Comparison of ENCODE assay signal across 8 cellular contexts in the genomic region with DNA sequence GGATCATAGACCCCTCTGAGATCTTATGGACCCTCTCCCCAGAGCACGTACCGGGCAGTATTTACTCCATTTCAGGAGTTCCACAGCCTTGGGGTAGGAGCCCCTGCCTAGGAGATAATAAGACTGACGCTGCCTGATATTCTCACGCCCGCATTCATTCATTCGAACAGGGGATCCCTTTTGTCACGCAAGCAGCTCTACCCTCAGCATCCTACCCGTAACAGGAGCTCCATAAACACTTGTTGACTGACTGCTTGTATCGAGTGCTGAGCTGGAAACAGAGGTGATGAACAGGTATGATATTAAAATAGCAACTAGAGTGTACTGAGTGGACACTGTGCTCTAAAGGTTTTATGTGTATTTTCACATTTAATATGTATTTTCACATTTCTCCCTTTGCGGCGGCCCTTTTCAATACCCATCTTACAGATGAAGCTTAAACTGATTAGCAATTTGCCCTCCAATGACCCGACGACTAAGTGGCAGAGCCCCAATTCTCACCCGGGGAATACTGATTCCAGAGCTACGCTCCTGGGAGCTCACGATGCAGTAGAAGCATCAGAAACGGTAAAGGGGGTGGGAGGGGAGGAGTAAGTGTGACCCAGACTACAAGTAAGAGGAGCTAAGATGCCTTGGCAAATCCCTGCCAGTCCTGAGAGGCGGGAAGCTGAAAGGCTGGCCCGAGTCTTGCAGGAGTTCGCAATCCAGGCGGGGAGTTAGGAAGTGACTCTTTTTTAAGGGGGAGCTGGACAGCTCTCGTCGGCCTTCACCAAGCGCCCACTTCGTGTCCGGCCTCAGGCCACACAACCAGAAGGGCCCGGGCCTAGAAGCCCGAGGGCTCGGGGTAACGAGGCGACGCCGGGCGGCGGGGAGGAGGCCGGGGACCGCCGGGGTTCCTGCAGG. TPM values are rescaled to one million over a fixed set of nuclear protein-coding genes. Genes with fewer than 3 reads are reported as not detected.
DNase-seq lines count a peak whose midpoint lies in the region; ATAC-seq and TF ChIP-seq lines count a peak whose summit lies in the region.

No MANE protein-coding gene starts in this region.

- H3K9me3 ChIP-seq in MM.1S (replicated peaks; ENCODE audit: insufficient read depth, low read length) (no peaks in the 10 kb centered on the region), WERI-Rb-1 (ENCODE audit: severe bottlenecking) (no peaks in the 10 kb centered on the region), lung (ENCODE audit: control insufficient read depth in 2 of 2, insufficient read depth in 1 of 2, low read length in 1 of 2) (no peaks in the 10 kb centered on the region)

- peak overlapping the region; percentile 69 for H2AFZ ChIP-seq in MM.1S (ENCODE audit: low read length)

- H3K4me1 Mint-ChIP-seq in stimulated activated memory B cell treated with anti-CD40 and anti-IgM and Interleukin-4, amounts not matched to agents 10 μg/mL and 1 μg/mL and 100 μg/mL, for 72 hours: peaks cover 24% of the 10 kb centered on the region

- WGBS in lung, 2 donors: 10 to 15% methylated on average over 38 of the region's 38 CpGs

- H3K9me3 Mint-ChIP-seq in stimulated activated memory B cell treated with anti-CD40 and anti-IgM and Interleukin-4, amounts not matched to agents 10 μg/mL and 1 μg/mL and 100 μg/mL, for 72 hours: peaks cover 2% of the 10 kb centered on the region

- peaks cover 55% of the 10 kb centered on the region for H3K79me2 ChIP-seq in MM.1S (ENCODE audit: low read length)

- no peaks in the 10 kb centered on the region for H3K36me3 Mint-ChIP-seq in stimulated activated memory B cell treated with anti-CD40 and anti-IgM and Interleukin-4, amounts not matched to agents 10 μg/mL and 1 μg/mL and 100 μg/mL, for 72 hours

- H3K4me3 Mint-ChIP-seq in stimulated activated memory B cell treated with anti-CD40 and anti-IgM and Interleukin-4, amounts not matched to agents 10 μg/mL and 1 μg/mL and 100 μg/mL, for 72 hours: peak overlapping the region; percentile 93

- H3K4me2 ChIP-seq in MM.1S (ENCODE audit: low read depth, low read length): peak overlapping the region; percentile 77

- CTCF ChIA-PET in HEK293T (lab: Yijun Ruan, JAX): no interaction called here

- no peaks in the 10 kb centered on the region for H4K20me1 ChIP-seq in MM.1S (ENCODE audit: insufficient read depth, low read length)

- H3K9ac ChIP-seq in MM.1S (ENCODE audit: low read length): peak overlapping the region; percentile 93

- H3K4me3 ChIP-seq in MM.1S (ENCODE audit: low read length) (peak overlapping the region; percentile 90), WERI-Rb-1 (ENCODE audit: low read depth, low read length) (peak overlapping the region; percentile 67), lung (peak overlapping the region; percentile 60)

- peak; percentile 28 for ATAC-seq in lung (ENCODE audit: insufficient read depth, low FRiP score)
- ATAC-seq in stimulated activated memory B cell treated with anti-CD40 and anti-IgM and Interleukin-4, amounts not matched to agents 10 μg/mL and 1 μg/mL and 100 μg/mL, for 72 hours: no peak

- DNase-seq in SIG-M5 treated with dmso at 0.1 percent for 504 hours (lab: John Stamatoyannopoulos, UW; ENCODE audit: unreplicated experiment): peak; percentile 46
- DNase-seq in SIG-M5 (lab: John Stamatoyannopoulos, UW): no peak
- peak; percentile 34 for DNase-seq in HEK293T (ENCODE audit: extremely low spot score)
- peak; percentile 33 for DNase-seq in MM.1S
- DNase-seq in WERI-Rb-1: peak; percentile 60
- peak; percentile 7 for DNase-seq in effector CD8-positive, alpha-beta T cell (lab: John Stamatoyannopoulos, UW)
- DNase-seq in lung (ENCODE audit: low spot score): peak; percentile 46

- H3K9me2 ChIP-seq in MM.1S (replicated peaks; ENCODE audit: insufficient read depth, low read length): no peaks in the 10 kb centered on the region

- H3K27me3 ChIP-seq in MM.1S (replicated peaks; ENCODE audit: insufficient read depth, low read length): no peaks in the 10 kb centered on the region
- no peaks in the 10 kb centered on the region for H3K27me3 ChIP-seq in WERI-Rb-1 (ENCODE audit: insufficient read depth, low read depth, severe bottlenecking)
- no peaks in the 10 kb centered on the region for H3K27me3 ChIP-seq in lung (ENCODE audit: control insufficient read depth, insufficient read depth)

- peak overlapping the region; percentile 96 for H3K27ac Mint-ChIP-seq in stimulated activated memory B cell treated with anti-CD40 and anti-IgM and Interleukin-4, amounts not matched to agents 10 μg/mL and 1 μg/mL and 100 μg/mL, for 72 hours

- POLR2A ChIA-PET in HEK293T (lab: Yijun Ruan, JAX): interaction anchor here (0.7 to 1.6 kb wide), 7 partner anchors 13 to 145 kb away, joined by 3 to 8 read pairs (median 3); a partner anchor contains a TSS

- H3F3A ChIP-seq in MM.1S (ENCODE audit: insufficient read depth, low read length): peaks cover 4% of the 10 kb centered on the region; the same call in 1 of the 2 replicates

- H3K4me1 ChIP-seq in MM.1S (ENCODE audit: low read length) (peaks cover 28% of the 10 kb centered on the region), lung (ENCODE audit: control insufficient read depth in 2 of 2, insufficient read depth in 2 of 2, low read length in 2 of 2) (peaks cover 5 to 7% of the 10 kb centered on the region in 2 donors)

- H3K36me3 ChIP-seq in MM.1S (replicated peaks; ENCODE audit: insufficient read depth, low read length) (no peaks in the 10 kb centered on the region), WERI-Rb-1 (peaks cover 12% of the 10 kb centered on the region), lung (ENCODE audit: control insufficient read depth in 2 of 2, insufficient read depth in 2 of 2, low read length in 2 of 2) (no peaks in the 10 kb centered on the region)

- H3K27me3 Mint-ChIP-seq in stimulated activated memory B cell treated with anti-CD40 and anti-IgM and Interleukin-4, amounts not matched to agents 10 μg/mL and 1 μg/mL and 100 μg/mL, for 72 hours: peaks cover 10% of the 10 kb centered on the region

- H3K27ac ChIP-seq in MM.1S (ENCODE audit: low read length) (peak overlapping the region; percentile 76; the same call in 1 of the 2 replicates), WERI-Rb-1 (peak overlapping the region; percentile 98), lung (ENCODE audit: low read depth in 1 of 2, low read length in 1 of 2) (peak overlapping the region; percentile 97 to 98)

- TF ChIP-seq CTCF in MM.1S (IDR thresholded peaks at IDR 0.05; ENCODE audit: low read length) (no peak), WERI-Rb-1 (IDR thresholded peaks at IDR 0.05; ENCODE audit: low read depth, low read length) (no peak), lung (IDR thresholded peaks at IDR 0.05; ENCODE audit: control extremely low read depth, extremely low read depth) (no peak)

TF ChIP-seq in HEK293T, 16 proteins besides CTCF, POLR2A, EP300 and RAD21:
- TF ChIP-seq, protein P1, sequence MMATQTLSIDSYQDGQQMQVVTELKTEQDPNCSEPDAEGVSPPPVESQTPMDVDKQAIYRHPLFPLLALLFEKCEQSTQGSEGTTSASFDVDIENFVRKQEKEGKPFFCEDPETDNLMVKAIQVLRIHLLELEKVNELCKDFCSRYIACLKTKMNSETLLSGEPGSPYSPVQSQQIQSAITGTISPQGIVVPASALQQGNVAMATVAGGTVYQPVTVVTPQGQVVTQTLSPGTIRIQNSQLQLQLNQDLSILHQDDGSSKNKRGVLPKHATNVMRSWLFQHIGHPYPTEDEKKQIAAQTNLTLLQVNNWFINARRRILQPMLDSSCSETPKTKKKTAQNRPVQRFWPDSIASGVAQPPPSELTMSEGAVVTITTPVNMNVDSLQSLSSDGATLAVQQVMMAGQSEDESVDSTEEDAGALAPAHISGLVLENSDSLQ (IDR thresholded peaks at IDR 0.05): 0 out of 2 replicates have a peak, but pooled peaks have one; percentile 19
- no peak for TF ChIP-seq CTBP1 (IDR thresholded peaks at IDR 0.05; ENCODE audit: borderline replicate concordance)
TF ChIP-seq in HEK293T: peak in this region for 1.

RNA-seq across cellular contexts. Expression of a gene that starts 0.7 kb away (rescaled TPM):
- 10 to 100 TPM; 16.3 to 27.7 TPM for total RNA-seq in lung
- 10 to 100 TPM; 11.3 to 13.8 TPM for polyA plus RNA-seq in lung
